Comparison of ENCODE assay signal across 12 cellular contexts in the genomic region with DNA sequence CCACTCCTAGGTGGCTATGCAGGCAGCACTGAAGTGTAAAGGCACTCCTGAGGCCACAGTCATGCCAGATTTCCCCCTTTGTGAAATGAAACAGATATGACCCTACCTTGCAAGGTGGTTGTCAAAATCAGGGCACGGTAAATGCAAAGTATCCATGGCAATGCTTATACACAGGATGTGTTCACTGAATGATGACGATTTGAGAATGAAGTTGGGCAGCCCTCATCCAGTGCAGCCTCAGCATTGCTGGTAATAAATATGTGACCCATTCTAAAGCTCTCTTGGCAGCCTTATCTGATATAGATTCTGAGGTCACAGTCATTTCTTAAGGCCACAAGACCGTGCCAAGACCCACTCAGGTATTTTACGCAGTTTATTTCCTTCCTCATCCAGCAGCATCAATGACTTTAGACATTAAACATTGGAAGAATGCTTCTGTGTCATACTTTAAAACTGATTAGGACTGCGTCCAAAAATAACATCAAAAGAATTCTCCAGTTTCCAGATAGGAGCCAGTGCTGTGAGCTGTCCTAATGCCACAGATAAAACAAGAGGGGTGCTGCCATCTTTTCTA.
DNase-seq lines count a peak whose midpoint lies in the region; ATAC-seq, FAIRE-seq and TF ChIP-seq lines count a peak whose summit lies in the region.
"Had no signal": no experiment of that assay in that cellular context is flagged by ENCODE, and none has a peak within 500 bp of the region (broad histone marks: within the 10 kb centered on the region; RNA-seq: fewer than 3 reads in every experiment).

No MANE protein-coding gene starts in this region.

- peak; percentile 91 for FAIRE-seq in astrocyte (lab: Jason Lieb, UNC)
- FAIRE-seq: A204.1 had no signal

- intact Hi-C loops in activated CD8-positive, alpha-beta T cell treated with anti-CD3 and anti-CD28 coated beads for 36 hours (cut with micrococcal nuclease), result no loop called here
- intact Hi-C loops in left ventricle myocardium superior (cut with micrococcal nuclease), result no loop called here
- intact Hi-C loops in upper lobe of right lung (cut with DNase I), result no loop called here

- no peak overlapping the region for H3K9ac ChIP-seq in astrocyte (ENCODE audit: low read length)
- H3K9ac ChIP-seq: parathyroid adenoma had no signal

- no peak overlapping the region for H3K27ac Mint-ChIP-seq in activated CD8-positive, alpha-beta T cell treated with anti-CD3 and anti-CD28 coated beads for 36 hours
- no peak overlapping the region for H3K27ac Mint-ChIP-seq in activated CD8-positive, alpha-beta T cell treated with anti-CD3 and anti-CD28 coated beads, Interleukin-2, amount 10 ng/mL, durations not matched to agents 7 days and 5 days
- H3K27ac Mint-ChIP-seq in astrocyte (ENCODE audit: unreplicated experiment), result no peak overlapping the region
- H3K27ac Mint-ChIP-seq in T-helper 2 cell treated with Interferon-gamma antibody and Interleukin-4, amounts not matched to agents 5 μg/mL and 100 μg/mL, for 36 hours, result no peak overlapping the region

- peak; percentile 24 for ATAC-seq in activated CD8-positive, alpha-beta T cell treated with anti-CD3 and anti-CD28 coated beads for 36 hours
- no peak for ATAC-seq in activated CD8-positive, alpha-beta T cell treated with anti-CD3 and anti-CD28 coated beads, Interleukin-2, amount 10 ng/mL, durations not matched to agents 7 days and 5 days
- ATAC-seq in left ventricle myocardium superior (peak; percentile 70), upper lobe of right lung (peak; percentile 27)

- H4K20me1 ChIP-seq in astrocyte (ENCODE audit: insufficient read depth, low read length), result no peaks in the 10 kb centered on the region

- peaks cover 4% of the 10 kb centered on the region for H3K9me3 ChIP-seq in astrocyte (ENCODE audit: insufficient read depth, low read depth, low read length)
- H3K9me3 ChIP-seq in upper lobe of right lung, result no peaks in the 10 kb centered on the region

- POLR2A ChIA-PET in activated CD8-positive, alpha-beta T cell treated with anti-CD3 and anti-CD28 coated beads for 36 hours (lab: Charles Lee), result interaction anchor here (0.8 to 1.1 kb wide), 3 partner anchors 11 to 134 kb away, joined by 3 read pairs; no protein-coding TSS in a partner anchor
- POLR2A ChIA-PET in activated CD8-positive, alpha-beta T cell treated with anti-CD3 and anti-CD28 coated beads, Interleukin-2, amount 10 ng/mL, durations not matched to agents 7 days and 5 days (lab: Charles Lee), result interaction anchor here (1.2 kb wide), 1 partner anchor 12 kb away, joined by 4 read pairs; no protein-coding TSS in a partner anchor

- no peaks in the 10 kb centered on the region for H3K79me2 ChIP-seq in astrocyte (ENCODE audit: insufficient read depth, low read length)
- H3K79me2 ChIP-seq: parathyroid adenoma had no signal

- H3K36me3 Mint-ChIP-seq in activated CD8-positive, alpha-beta T cell treated with anti-CD3 and anti-CD28 coated beads for 36 hours (ENCODE audit: low read depth), result no peaks in the 10 kb centered on the region
- H3K36me3 Mint-ChIP-seq in activated CD8-positive, alpha-beta T cell treated with anti-CD3 and anti-CD28 coated beads, Interleukin-2, amount 10 ng/mL, durations not matched to agents 7 days and 5 days (ENCODE audit: low read depth), result no peaks in the 10 kb centered on the region
- H3K36me3 Mint-ChIP-seq in astrocyte (ENCODE audit: low read depth, unreplicated experiment), result no peaks in the 10 kb centered on the region
- H3K36me3 Mint-ChIP-seq in T-helper 2 cell treated with Interferon-gamma antibody and Interleukin-4, amounts not matched to agents 5 μg/mL and 100 μg/mL, for 36 hours (ENCODE audit: low read depth), result no peaks in the 10 kb centered on the region

- H3K4me1 ChIP-seq in astrocyte (ENCODE audit: insufficient read depth, low read length), result peaks cover 30% of the 10 kb centered on the region
- H3K4me1 ChIP-seq in upper lobe of right lung, result no peaks in the 10 kb centered on the region
- H3K4me1 ChIP-seq: parathyroid adenoma had no signal

- CTCF ChIA-PET in activated CD8-positive, alpha-beta T cell treated with anti-CD3 and anti-CD28 coated beads for 36 hours (lab: Charles Lee), result no interaction called here
- CTCF ChIA-PET in activated CD8-positive, alpha-beta T cell treated with anti-CD3 and anti-CD28 coated beads, Interleukin-2, amount 10 ng/mL, durations not matched to agents 7 days and 5 days (lab: Charles Lee), result interaction anchor here (1.0 to 1.7 kb wide), 2 partner anchors 12 to 53 kb away, joined by 4 to 5 read pairs; no protein-coding TSS in a partner anchor

- H3K27ac ChIP-seq in astrocyte (ENCODE audit: low read depth, low read length), result peak overlapping the region; percentile 50
- H3K27ac ChIP-seq in upper lobe of right lung, result no peak overlapping the region
- H3K27ac ChIP-seq: parathyroid adenoma had no signal

- peaks cover 1% of the 10 kb centered on the region for H3K9me3 Mint-ChIP-seq in activated CD8-positive, alpha-beta T cell treated with anti-CD3 and anti-CD28 coated beads for 36 hours
- peaks cover 7% of the 10 kb centered on the region for H3K9me3 Mint-ChIP-seq in activated CD8-positive, alpha-beta T cell treated with anti-CD3 and anti-CD28 coated beads, Interleukin-2, amount 10 ng/mL, durations not matched to agents 7 days and 5 days (ENCODE audit: insufficient read depth)
- H3K9me3 Mint-ChIP-seq in astrocyte (ENCODE audit: unreplicated experiment), result peaks cover 16% of the 10 kb centered on the region
- peaks cover 6% of the 10 kb centered on the region for H3K9me3 Mint-ChIP-seq in T-helper 2 cell treated with Interferon-gamma antibody and Interleukin-4, amounts not matched to agents 5 μg/mL and 100 μg/mL, for 36 hours

- no peaks in the 10 kb centered on the region for H3K27me3 Mint-ChIP-seq in activated CD8-positive, alpha-beta T cell treated with anti-CD3 and anti-CD28 coated beads for 36 hours
- H3K27me3 Mint-ChIP-seq in activated CD8-positive, alpha-beta T cell treated with anti-CD3 and anti-CD28 coated beads, Interleukin-2, amount 10 ng/mL, durations not matched to agents 7 days and 5 days (ENCODE audit: low read depth), result peaks cover 3% of the 10 kb centered on the region
- peaks cover 6% of the 10 kb centered on the region for H3K27me3 Mint-ChIP-seq in astrocyte (ENCODE audit: low read depth, unreplicated experiment)
- H3K27me3 Mint-ChIP-seq in T-helper 2 cell treated with Interferon-gamma antibody and Interleukin-4, amounts not matched to agents 5 μg/mL and 100 μg/mL, for 36 hours (ENCODE audit: low read depth), result peaks cover 2% of the 10 kb centered on the region

- H3K36me3 ChIP-seq in astrocyte (ENCODE audit: insufficient read depth, low read length), result no peaks in the 10 kb centered on the region
- H3K36me3 ChIP-seq in upper lobe of right lung, result no peaks in the 10 kb centered on the region

- H3K4me3 ChIP-seq in astrocyte (ENCODE audit: insufficient read depth, low read depth, low read length) (no peak overlapping the region), upper lobe of right lung (no peak overlapping the region)

- H3K4me2 ChIP-seq in astrocyte (ENCODE audit: low read length), result peak overlapping the region; percentile 56

- TF ChIP-seq CTCF in activated CD8-positive, alpha-beta T cell treated with anti-CD3 and anti-CD28 coated beads for 36 hours (IDR thresholded peaks at IDR 0.05), result no peak
- TF ChIP-seq CTCF in astrocyte (IDR thresholded peaks at IDR 0.05; ENCODE audit: insufficient read depth, low read depth, low read length) (no peak), upper lobe of right lung (IDR thresholded peaks at IDR 0.05) (no peak)

- no peak for DNase-seq in activated CD8-positive, alpha-beta T cell treated with anti-CD3 and anti-CD28 coated beads for 36 hours
- DNase-seq in activated CD8-positive, alpha-beta T cell treated with anti-CD3 and anti-CD28 coated beads, Interleukin-2, amount 10 ng/mL, durations not matched to agents 7 days and 5 days, result no peak
- DNase-seq in astrocyte (ENCODE audit: low read depth), result peak; percentile 98
- DNase-seq in left ventricle myocardium superior, result no peak
- DNase-seq in upper lobe of right lung, result no peak
- DNase-seq in COLO668 (lab: John Stamatoyannopoulos, UW; ENCODE audit: unreplicated experiment), result no peak
- no peak for DNase-seq in T-helper 2 cell treated with Interferon-gamma antibody and Interleukin-4, amounts not matched to agents 5 μg/mL and 100 μg/mL, for 36 hours (ENCODE audit: low spot score)
- no peak for DNase-seq in activated CD4-positive, alpha-beta T cell treated with anti-CD3 and anti-CD28 coated beads, Interleukin-2, amount 50 U/mL, for 1 hour
- DNase-seq: activated CD4-positive, alpha-beta T cell treated with anti-CD3 and anti-CD28 coated beads, Interleukin-2, amount 50 U/mL, for 48 hours; aorta had no signal

- no peak overlapping the region for H2AFZ ChIP-seq in astrocyte (ENCODE audit: low read depth, low read length)
- H2AFZ ChIP-seq: parathyroid adenoma had no signal

- peaks cover 2% of the 10 kb centered on the region for H3K4me1 Mint-ChIP-seq in activated CD8-positive, alpha-beta T cell treated with anti-CD3 and anti-CD28 coated beads for 36 hours (ENCODE audit: low read depth)
- peaks cover 8% of the 10 kb centered on the region for H3K4me1 Mint-ChIP-seq in activated CD8-positive, alpha-beta T cell treated with anti-CD3 and anti-CD28 coated beads, Interleukin-2, amount 10 ng/mL, durations not matched to agents 7 days and 5 days (ENCODE audit: low read depth)
- peaks cover 10% of the 10 kb centered on the region for H3K4me1 Mint-ChIP-seq in astrocyte (ENCODE audit: low read depth, unreplicated experiment)
- H3K4me1 Mint-ChIP-seq in T-helper 2 cell treated with Interferon-gamma antibody and Interleukin-4, amounts not matched to agents 5 μg/mL and 100 μg/mL, for 36 hours (ENCODE audit: low read depth), result peaks cover 3% of the 10 kb centered on the region

- H3K27me3 ChIP-seq in astrocyte (ENCODE audit: insufficient read depth, low read length) (no peaks in the 10 kb centered on the region), upper lobe of right lung (no peaks in the 10 kb centered on the region)

- no peak overlapping the region for H3K4me3 Mint-ChIP-seq in activated CD8-positive, alpha-beta T cell treated with anti-CD3 and anti-CD28 coated beads for 36 hours
- H3K4me3 Mint-ChIP-seq in activated CD8-positive, alpha-beta T cell treated with anti-CD3 and anti-CD28 coated beads, Interleukin-2, amount 10 ng/mL, durations not matched to agents 7 days and 5 days, result no peak overlapping the region
- H3K4me3 Mint-ChIP-seq in astrocyte (ENCODE audit: unreplicated experiment), result no peak overlapping the region
- H3K4me3 Mint-ChIP-seq in T-helper 2 cell treated with Interferon-gamma antibody and Interleukin-4, amounts not matched to agents 5 μg/mL and 100 μg/mL, for 36 hours, result no peak overlapping the region
